ENCODE assay signal across 8 cellular contexts in genomic region chr6:143536461-143536865, GRCh38. TPM values are rescaled to one million over a fixed set of nuclear protein-coding genes. Genes with fewer than 3 reads are reported as not detected.
A peak's percentile ranks its signal among the peaks of the same experiment; 100 is the strongest.
DNase-seq lines count a peak whose midpoint lies in the region; ATAC-seq and TF ChIP-seq lines count a peak whose summit lies in the region.

No MANE protein-coding gene starts in this region.

- H3K36me3 ChIP-seq in OCI-LY7 (ENCODE audit: insufficient read depth, low read length), result no peaks in the 10 kb centered on the region

- no peak overlapping the region for H2AFZ ChIP-seq in OCI-LY7 (ENCODE audit: low read length)

- H3K9me2 ChIP-seq in OCI-LY7 (ENCODE audit: insufficient read depth, low read length), result no peaks in the 10 kb centered on the region

- H3K27ac ChIP-seq in OCI-LY7 (ENCODE audit: low read depth, low read length, poor library complexity, severe bottlenecking), result no peak overlapping the region

- H4K20me1 ChIP-seq in OCI-LY7 (ENCODE audit: insufficient read depth, low read length), result no peaks in the 10 kb centered on the region

- BruUV-seq in OCI-LY7 (replicated peaks; lab: Mats Ljungman, UMichigan), result no TSS peak

- no peaks in the 10 kb centered on the region for H3K4me1 ChIP-seq in OCI-LY7 (ENCODE audit: insufficient read depth, low read length, poor library complexity, severe bottlenecking)

- ATAC-seq in HG03066 (IDR thresholded peaks at IDR 0.05; ENCODE audit: low read depth, unreplicated experiment), result peak; percentile 70
- ATAC-seq in omental fat pad (ENCODE audit: low FRiP score), result peak; percentile 63

- H3K4me3 ChIP-seq in OCI-LY7 (ENCODE audit: low read depth, low read length, poor library complexity, severe bottlenecking) (peak overlapping the region; percentile 47), fibroblast of villous mesenchyme (ENCODE audit: low read depth, low read length) (peak overlapping the region; percentile 59)

- intact Hi-C loops in OCI-LY7 (cut with micrococcal nuclease; ENCODE audit: unreplicated experiment), result loop anchor here (2.0 to 5.0 kb wide), 2 partner anchors 86 to 306 kb away; partner anchors contain the start of genes ADAT2, LTV1 and PEX3

- POLR2A ChIA-PET in OCI-LY7 (lab: Charles Lee), result interaction anchor here (1.0 kb wide), 1 partner anchor 578 kb away, joined by 3 read pairs; no protein-coding TSS in a partner anchor

- no peaks in the 10 kb centered on the region for H3K79me2 ChIP-seq in OCI-LY7 (ENCODE audit: insufficient read depth, low read depth, low read length)

- H3K4me2 ChIP-seq in OCI-LY7 (ENCODE audit: low read length), result peak overlapping the region; percentile 35; the same call in 1 of the 2 replicates

- H3K9me3 ChIP-seq in OCI-LY7 (ENCODE audit: low read length), result no peaks in the 10 kb centered on the region

- CTCF ChIA-PET in OCI-LY7 (lab: Charles Lee; ENCODE audit: unreplicated experiment), result no interaction called here

- TF ChIP-seq CTCF in OCI-LY7 (conservative IDR thresholded peaks at IDR 0.05; ENCODE audit: low read length) (no peak), fibroblast of villous mesenchyme (IDR thresholded peaks at IDR 0.05; ENCODE audit: insufficient read depth, low read depth, low read length) (no peak), omental fat pad (IDR thresholded peaks at IDR 0.05) (no peak)

- peak; percentile 27 for DNase-seq in activated T-cell treated with anti-CD3 and anti-CD28 coated beads for 1 hour (ENCODE audit: low read depth)
- no peak for DNase-seq in activated T-cell treated with anti-CD3 and anti-CD28 coated beads for 4 hours
- peak; percentile 13 for DNase-seq in OCI-LY7 (ENCODE audit: low spot score)
- DNase-seq in activated T-helper 1 cell treated with Interleukin-2 at 50 U/mL for 16 hours (ENCODE audit: low read depth), result peak; percentile 30
- DNase-seq in fibroblast of villous mesenchyme (ENCODE audit: low read depth), result peak; percentile 21
- DNase-seq in omental fat pad (ENCODE audit: low spot score), result no peak
- no peak for DNase-seq in NCI-H2029 treated with DMSO at 0.1 percent for 48 hours (lab: John Stamatoyannopoulos, UW)

RNA-seq across cellular contexts. Expression of gene FUCA2, which starts 24.9 kb away (rescaled TPM):
- not detected in 2 replicates for total RNA-seq in OCI-LY7 (2014; rRNA removed; shearing (Covaris generic))
- total RNA-seq in OCI-LY7 (2022) (not detected in 2 replicates), fibroblast of villous mesenchyme (54.1 and 58.7 TPM in 2 replicates), omental fat pad (10 to 100 TPM; 29.8 to 41.8 (median 36.8) TPM)

Comparison
In these comparisons a context has a peak if more than half of its experiments do, and no peak if none do; other contexts are left out.
1. DNase-seq: peak in activated T-cell treated with anti-CD3 and anti-CD28 coated beads for 1 hour (single experiment), OCI-LY7 (single experiment), activated T-helper 1 cell treated with Interleukin-2 at 50 U/mL for 16 hours (single experiment) and fibroblast of villous mesenchyme (single experiment); none in activated T-cell treated with anti-CD3 and anti-CD28 coated beads for 4 hours (single experiment), omental fat pad (single experiment) and NCI-H2029 treated with DMSO at 0.1 percent for 48 hours (single experiment).
2. RNA of gene FUCA2, which starts 24.9 kb away (total RNA-seq): 54.1 to 58.7 TPM in fibroblast of villous mesenchyme and 29.8 to 41.8 TPM in omental fat pad; not detected in OCI-LY7; every median in the first group is over 10 times any median in the second.